ENCODE assay signal across 22 cellular contexts in the genomic region with DNA sequence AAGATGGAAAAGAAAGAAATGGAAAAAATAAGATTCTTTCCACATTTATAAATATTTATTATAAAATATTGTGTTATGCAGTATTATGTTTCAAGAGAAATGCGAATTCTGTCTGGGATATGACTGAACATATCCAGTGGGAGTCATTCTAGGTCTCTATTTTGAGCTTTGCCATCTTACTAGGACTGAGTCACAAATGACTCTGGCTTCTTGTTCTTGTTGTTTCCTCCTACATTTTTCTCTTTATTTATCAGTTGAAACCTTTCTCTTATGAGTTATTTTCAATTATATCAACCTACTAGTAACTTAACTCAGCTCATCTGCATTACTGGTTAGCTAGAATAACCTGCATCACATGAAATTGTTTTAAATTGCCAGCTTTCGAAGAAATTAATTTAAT.
"Had no signal": no experiment of that assay in that cellular context is flagged by ENCODE, and none has a peak within 500 bp of the region (broad histone marks: within the 10 kb centered on the region; RNA-seq: fewer than 3 reads in every experiment).

No MANE protein-coding gene starts in this region.

- H3K27me3 ChIP-seq: cardiac muscle cell, right atrium auricular region, thyroid gland had no signal

- DNase-seq: activated CD4-positive, alpha-beta T cell treated with anti-CD3 and anti-CD28 coated beads, Interleukin-2, amount 10 ng/mL, durations not matched to agents 24 days and 14 days; activated CD8-positive, alpha-beta T cell treated with anti-CD3 and anti-CD28 coated beads for 36 hours; activated naive CD4-positive, alpha-beta T cell; activated naive CD8-positive, alpha-beta T cell treated with anti-CD3 and anti-CD28 coated beads for 36 hours; activated T-cell treated with anti-CD3 and anti-CD28 coated beads, Interleukin-2, amount 50 U/mL, for 1 hour; amniotic stem cell; endodermal cell; foreskin melanocyte; hypothalamus; midbrain; nephron progenitor cell; nucleus accumbens; stimulated activated CD4-positive, alpha-beta T cell treated with anti-CD3 and anti-CD28 coated beads, Interleukin-12 subunit alpha, Interleukin-12 subunit beta, amount 100 ng/mL, for 4 hours; stimulated activated CD4-positive, alpha-beta T cell treated with anti-CD3 and anti-CD28 coated beads, Interleukin-1b, Interleukin-23, amount 100 ng/mL, for 48 hours; stimulated activated CD8-positive, alpha-beta memory T cell treated with anti-CD3 and anti-CD28 coated beads, Interleukin-4, amount 100 ng/mL, for 48 hours; stimulated activated naive CD4-positive, alpha-beta T cell; T-cell; thyroid gland had no signal

- H3K36me3 ChIP-seq: cardiac muscle cell, right atrium auricular region, thyroid gland had no signal

- H3K4me3 ChIP-seq: cardiac muscle cell, lung, right atrium auricular region, thyroid gland had no signal

- FAIRE-seq: keratinocyte had no signal
